ENCODE assay signal across 25 cellular contexts in genomic region chr14:44109041-44109440, GRCh38.
"Had no signal": no experiment of that assay in that cellular context is flagged by ENCODE, and none has a peak within 500 bp of the region (broad histone marks: within the 10 kb centered on the region; RNA-seq: fewer than 3 reads in every experiment).

No MANE protein-coding gene starts in this region.

- H3K4me3 ChIP-seq: ascending aorta, cardiac muscle cell, colonic mucosa, esophagus muscularis mucosa had no signal

- H3K27me3 Mint-ChIP-seq: activated CD4-positive, alpha-beta memory T cell treated with anti-CD3 and anti-CD28 coated beads, Interleukin-2, amount 10 ng/mL, durations not matched to agents 7 days and 5 days; activated CD4-positive, alpha-beta T cell treated with anti-CD3 and anti-CD28 coated beads, Interleukin-2, amount 10 ng/mL, durations not matched to agents 7 days and 5 days; activated naive CD4-positive, alpha-beta T cell treated with anti-CD3 and anti-CD28 coated beads, Interleukin-2, amount 10 ng/mL, durations not matched to agents 7 days and 5 days; activated naive CD8-positive, alpha-beta T cell treated with anti-CD3 and anti-CD28 coated beads, Interleukin-2, amount 10 ng/mL, durations not matched to agents 7 days and 5 days had no signal

- H3K4me1 ChIP-seq: ascending aorta, colonic mucosa, esophagus muscularis mucosa had no signal

- H3K27me3 ChIP-seq: ascending aorta, brain microvascular endothelial cell, cardiac muscle cell, colonic mucosa, esophagus muscularis mucosa had no signal

- ATAC-seq: activated naive CD4-positive, alpha-beta T cell treated with anti-CD3 and anti-CD28 coated beads, Interleukin-2, amount 50 U/mL, for 72 hours; activated T-cell treated with anti-CD3 and anti-CD28 coated beads, Interleukin-2, amount 50 U/mL, for 4 hours; WTC11 had no signal

- H3K36me3 ChIP-seq: ascending aorta, brain microvascular endothelial cell, cardiac muscle cell, colonic mucosa, esophagus muscularis mucosa had no signal

- H3K4me1 Mint-ChIP-seq: activated CD4-positive, alpha-beta memory T cell treated with anti-CD3 and anti-CD28 coated beads, Interleukin-2, amount 10 ng/mL, durations not matched to agents 7 days and 5 days; activated CD4-positive, alpha-beta T cell treated with anti-CD3 and anti-CD28 coated beads, Interleukin-2, amount 10 ng/mL, durations not matched to agents 7 days and 5 days; activated naive CD4-positive, alpha-beta T cell treated with anti-CD3 and anti-CD28 coated beads, Interleukin-2, amount 10 ng/mL, durations not matched to agents 7 days and 5 days; activated naive CD8-positive, alpha-beta T cell treated with anti-CD3 and anti-CD28 coated beads, Interleukin-2, amount 10 ng/mL, durations not matched to agents 7 days and 5 days had no signal

- DNase-seq: activated CD4-positive, alpha-beta memory T cell treated with anti-CD3 and anti-CD28 coated beads, Interleukin-2, amount 10 ng/mL, durations not matched to agents 7 days and 5 days; activated CD4-positive, alpha-beta T cell treated with anti-CD3 and anti-CD28 coated beads for 1 hour; activated CD4-positive, alpha-beta T cell treated with anti-CD3 and anti-CD28 coated beads for 4 hours; activated CD4-positive, alpha-beta T cell treated with anti-CD3 and anti-CD28 coated beads, Interleukin-2, amount 10 ng/mL, durations not matched to agents 7 days and 5 days; activated CD4-positive, alpha-beta T cell treated with anti-CD3 and anti-CD28 coated beads, Interleukin-2, amount 50 U/mL, for 4 hours; activated gamma-delta T cell; activated naive CD4-positive, alpha-beta T cell; activated naive CD4-positive, alpha-beta T cell treated with anti-CD3 and anti-CD28 coated beads, Interleukin-2, amount 10 ng/mL, durations not matched to agents 7 days and 5 days; activated naive CD8-positive, alpha-beta T cell treated with anti-CD3 and anti-CD28 coated beads, Interleukin-2, amount 10 ng/mL, durations not matched to agents 7 days and 5 days; activated T-cell treated with anti-CD3 and anti-CD28 coated beads, Interleukin-2, amount 50 U/mL, for 4 hours; brain microvascular endothelial cell; central memory CD4-positive, alpha-beta T cell; cerebellar nuclear complex; colonic mucosa; effector CD8-positive, alpha-beta T cell; erythroblast; head of caudate nucleus; hippocampal formation; T-helper 2 cell had no signal

- H3K4me3 Mint-ChIP-seq: activated CD4-positive, alpha-beta memory T cell treated with anti-CD3 and anti-CD28 coated beads, Interleukin-2, amount 10 ng/mL, durations not matched to agents 7 days and 5 days; activated CD4-positive, alpha-beta T cell treated with anti-CD3 and anti-CD28 coated beads, Interleukin-2, amount 10 ng/mL, durations not matched to agents 7 days and 5 days; activated naive CD4-positive, alpha-beta T cell treated with anti-CD3 and anti-CD28 coated beads, Interleukin-2, amount 10 ng/mL, durations not matched to agents 7 days and 5 days; activated naive CD8-positive, alpha-beta T cell treated with anti-CD3 and anti-CD28 coated beads, Interleukin-2, amount 10 ng/mL, durations not matched to agents 7 days and 5 days; activated T-cell treated with anti-CD3 and anti-CD28 coated beads, Interleukin-2, amount 50 U/mL, for 4 hours; WTC11 had no signal

- H3K27ac ChIP-seq: ascending aorta, brain microvascular endothelial cell, cardiac muscle cell, colonic mucosa, esophagus muscularis mucosa, VCaP had no signal

- H3K36me3 Mint-ChIP-seq: activated naive CD4-positive, alpha-beta T cell treated with anti-CD3 and anti-CD28 coated beads, Interleukin-2, amount 10 ng/mL, durations not matched to agents 7 days and 5 days; activated naive CD4-positive, alpha-beta T cell treated with anti-CD3 and anti-CD28 coated beads, Interleukin-2, amount 50 U/mL, for 72 hours; activated naive CD8-positive, alpha-beta T cell treated with anti-CD3 and anti-CD28 coated beads, Interleukin-2, amount 10 ng/mL, durations not matched to agents 7 days and 5 days had no signal

- H3K27ac Mint-ChIP-seq: activated CD4-positive, alpha-beta memory T cell treated with anti-CD3 and anti-CD28 coated beads, Interleukin-2, amount 10 ng/mL, durations not matched to agents 7 days and 5 days; activated CD4-positive, alpha-beta T cell treated with anti-CD3 and anti-CD28 coated beads, Interleukin-2, amount 10 ng/mL, durations not matched to agents 7 days and 5 days; activated naive CD4-positive, alpha-beta T cell treated with anti-CD3 and anti-CD28 coated beads, Interleukin-2, amount 10 ng/mL, durations not matched to agents 7 days and 5 days; activated naive CD8-positive, alpha-beta T cell treated with anti-CD3 and anti-CD28 coated beads, Interleukin-2, amount 10 ng/mL, durations not matched to agents 7 days and 5 days; WTC11 had no signal

- H3K9me3 ChIP-seq: ascending aorta, colonic mucosa had no signal
